ENCODE assay signal across 11 cellular contexts in genomic region chr2:178304262-178304661, GRCh38.
"Had no signal": no experiment of that assay in that cellular context is flagged by ENCODE, and none has a peak within 500 bp of the region (broad histone marks: within the 10 kb centered on the region; RNA-seq: fewer than 3 reads in every experiment).

No MANE protein-coding gene starts in this region.

- H3K36me3 ChIP-seq: colonic mucosa, heart left ventricle, left lung, stomach, thoracic aorta had no signal

- H3K4me1 ChIP-seq: colonic mucosa, left lung, stomach had no signal

- H3K27me3 ChIP-seq: colonic mucosa, heart left ventricle, left lung, stomach had no signal

- H3K4me3 ChIP-seq: colonic mucosa, heart left ventricle, left lung, stomach, thoracic aorta had no signal

- DNase-seq: activated CD4-positive, alpha-beta T cell treated with anti-CD3 and anti-CD28 coated beads, Interleukin-2, amount 50 U/mL, for 4 hours; activated naive CD4-positive, alpha-beta T cell treated with anti-CD3 and anti-CD28 coated beads, Interleukin-2, amount 50 U/mL, for 16 hours; activated T-cell treated with anti-CD3 and anti-CD28 coated beads, Interleukin-2, amount 50 U/mL, for 1 hour; caudate nucleus; colonic mucosa; effector CD4-positive, alpha-beta T cell; heart left ventricle; left lung; stimulated activated CD4-positive, alpha-beta T cell treated with anti-CD3 and anti-CD28 coated beads, Interleukin-4, amount 100 ng/mL, for 1 hour; stomach had no signal

- H3K9me3 ChIP-seq: colonic mucosa, heart left ventricle, left lung, stomach, thoracic aorta had no signal

- H3K27ac ChIP-seq: colonic mucosa, heart left ventricle, left lung, stomach, thoracic aorta had no signal
